Comparison of ENCODE assay signal across 8 cellular contexts in the genomic region with DNA sequence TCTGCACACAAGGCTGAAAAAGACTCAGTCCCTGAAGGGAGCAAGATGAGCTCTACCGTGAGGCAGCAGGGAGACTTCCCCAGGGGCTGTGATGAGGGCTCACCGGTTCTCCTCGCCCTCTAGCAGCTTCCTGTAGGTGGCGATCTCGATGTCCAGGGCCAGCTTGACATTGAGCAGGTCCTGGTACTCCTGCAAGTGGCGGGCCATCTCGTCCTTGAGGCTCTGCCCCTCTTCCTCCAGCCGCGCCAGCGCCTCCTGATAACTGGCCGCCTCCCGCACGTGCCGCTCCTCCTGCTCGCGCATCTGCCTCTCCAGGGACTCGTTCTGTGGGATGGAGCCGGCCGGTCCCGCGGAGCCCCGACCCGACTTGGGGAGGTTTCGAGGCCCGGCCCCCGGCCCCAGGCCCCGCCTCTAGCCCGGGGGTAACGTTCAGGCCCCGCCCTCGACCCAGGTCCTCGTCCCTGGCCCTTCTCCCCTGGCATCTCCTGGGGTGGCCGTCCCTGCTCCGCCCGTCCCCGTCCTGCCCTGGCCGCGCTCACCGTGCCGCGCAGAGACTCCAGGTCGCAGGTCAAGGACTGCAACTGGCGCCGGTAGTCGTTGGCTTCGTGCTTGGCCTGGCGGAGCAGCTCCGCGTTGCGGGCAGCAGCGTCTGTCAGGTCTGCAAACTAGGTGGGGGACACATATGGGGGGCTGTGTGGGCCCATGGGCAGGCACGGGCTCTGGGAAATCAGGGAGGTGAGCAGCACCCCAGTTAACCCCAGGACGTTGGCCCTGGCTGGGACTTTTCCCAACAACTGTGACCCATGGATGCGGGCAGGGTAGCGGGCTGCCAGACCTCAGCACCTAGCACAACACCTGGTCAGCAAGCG. TPM values are rescaled to one million over a fixed set of nuclear protein-coding genes. Genes with fewer than 3 reads are reported as not detected.
DNase-seq lines count a peak whose midpoint lies in the region; ATAC-seq, FAIRE-seq and TF ChIP-seq lines count a peak whose summit lies in the region.

No MANE protein-coding gene starts in this region.

- no peak overlapping the region for H3K27ac Mint-ChIP-seq in activated naive CD8-positive, alpha-beta T cell

- H3K27me3 Mint-ChIP-seq in activated naive CD8-positive, alpha-beta T cell, result peaks cover 10% of the 10 kb centered on the region

- peak overlapping the region; percentile 36 to 91; a peak in 4 of 6 replicates for H3K27ac ChIP-seq in A549
- H3K27ac ChIP-seq in right atrium auricular region, result peak overlapping the region in 1 of 2 donors; percentile 43

- 57% methylated on average over 43 of the region's 56 CpGs for WGBS in A549 (ENCODE audit: missing lambda C conversion rate)

- peak; percentile 99 for FAIRE-seq in A549 (lab: Jason Lieb, UNC)

- no peaks in the 10 kb centered on the region for H3K36me3 Mint-ChIP-seq in activated naive CD8-positive, alpha-beta T cell

- POLR2A ChIA-PET in A549 (lab: Yijun Ruan, JAX), result interaction anchor here (0.5 to 3.0 kb wide), 4 partner anchors 12 to 841 kb away, joined by 3 to 18 read pairs (median 4); a partner anchor contains a TSS

- H3K9me3 ChIP-seq in A549, result no peaks in the 10 kb centered on the region
- no peaks in the 10 kb centered on the region for H3K9me3 ChIP-seq in right atrium auricular region

- H3K4me2 ChIP-seq in A549, result peak overlapping the region; percentile 65

- H3K4me3 ChIP-seq in A549 (no peak overlapping the region), right atrium auricular region (peak overlapping the region; percentile 23 to 39), retinal pigment epithelial cell (ENCODE audit: low read length) (peak overlapping the region; percentile 22)

- peak overlapping the region; percentile 20 for H3K4me3 Mint-ChIP-seq in activated naive CD8-positive, alpha-beta T cell

- TF ChIP-seq CTCF in A549 (IDR thresholded peaks at IDR 0.05) (peak; percentile 66), GM12873 (IDR thresholded peaks at IDR 0.05; ENCODE audit: insufficient read depth, low read depth, low read length, missing control alignments) (peak; percentile 57), right atrium auricular region (IDR thresholded peaks at IDR 0.05) (peak; percentile 35 to 66), retinal pigment epithelial cell (conservative IDR thresholded peaks at IDR 0.05; ENCODE audit: low read depth, low read length) (peak; percentile 85)

- TF ChIP-seq POLR2A in A549 (IDR thresholded peaks at IDR 0.05; ENCODE audit: low read length), result no peak

- DNase-seq in A549 (ENCODE audit: low read depth in 1 of 2, low spot score in 1 of 2), result peak; percentile 87 to 95
- peak; percentile 72 for DNase-seq in RPMI8226
- DNase-seq in right atrium auricular region (ENCODE audit: low spot score), result peak; percentile 63
- no peak for DNase-seq in retinal pigment epithelial cell (ENCODE audit: low read depth)
- DNase-seq in GM19240 (ENCODE audit: insufficient read length, low spot score), result no peak

- no peak for TF ChIP-seq EP300 in A549 (IDR thresholded peaks at IDR 0.05)

- H3K4me1 Mint-ChIP-seq in activated naive CD8-positive, alpha-beta T cell (ENCODE audit: low read depth), result peaks cover 6% of the 10 kb centered on the region

- CTCF ChIA-PET in A549 (lab: Yijun Ruan, JAX), result interaction anchor here (0.6 to 38.3 kb wide), 20 partner anchors 11 to 286 kb away, joined by 3 to 1853 read pairs (median 4); a partner anchor contains a TSS

- H3K4me1 ChIP-seq in A549 (peaks cover 46% of the 10 kb centered on the region), right atrium auricular region (peaks cover 0 to 18% of the 10 kb centered on the region in 2 donors)

- TF ChIP-seq RAD21 in A549 (conservative IDR thresholded peaks at IDR 0.05 in 1 of 2, IDR thresholded peaks at IDR 0.05 in 1 of 2), result peak; percentile 43 to 55

- no peaks in the 10 kb centered on the region for H3K36me3 ChIP-seq in right atrium auricular region

- H3K9me3 Mint-ChIP-seq in activated naive CD8-positive, alpha-beta T cell (ENCODE audit: low read depth), result no peaks in the 10 kb centered on the region

- H3K27me3 ChIP-seq in right atrium auricular region, result no peaks in the 10 kb centered on the region

- peak; percentile 64 to 92 for ATAC-seq in A549
- ATAC-seq in GM18498 (IDR thresholded peaks at IDR 0.05; ENCODE audit: unreplicated experiment), result no peak

TF ChIP-seq in A549, 52 proteins besides CTCF, POLR2A, EP300 and RAD21 (continues in another document):
- TF ChIP-seq, protein P1, sequence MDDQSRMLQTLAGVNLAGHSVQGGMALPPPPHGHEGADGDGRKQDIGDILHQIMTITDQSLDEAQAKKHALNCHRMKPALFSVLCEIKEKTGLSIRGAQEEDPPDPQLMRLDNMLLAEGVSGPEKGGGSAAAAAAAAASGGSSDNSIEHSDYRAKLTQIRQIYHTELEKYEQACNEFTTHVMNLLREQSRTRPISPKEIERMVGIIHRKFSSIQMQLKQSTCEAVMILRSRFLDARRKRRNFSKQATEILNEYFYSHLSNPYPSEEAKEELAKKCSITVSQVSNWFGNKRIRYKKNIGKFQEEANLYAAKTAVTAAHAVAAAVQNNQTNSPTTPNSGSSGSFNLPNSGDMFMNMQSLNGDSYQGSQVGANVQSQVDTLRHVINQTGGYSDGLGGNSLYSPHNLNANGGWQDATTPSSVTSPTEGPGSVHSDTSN (IDR thresholded peaks at IDR 0.05), result no peak
- TF ChIP-seq JUNB (IDR thresholded peaks at IDR 0.05), result no peak
- TF ChIP-seq HOXB13 (CRISPR knock-in tag; IDR thresholded peaks at IDR 0.05; ENCODE audit: low read depth), result no peak
- no peak for TF ChIP-seq ESRRA (IDR thresholded peaks at IDR 0.05; ENCODE audit: borderline replicate concordance, low read length)
- 0 out of 2 replicates have a peak, but pooled peaks have one; percentile 38 for TF ChIP-seq BHLHE40 (IDR thresholded peaks at IDR 0.05; ENCODE audit: low read depth, low read length)
- peak; percentile 46; the same call in 2 of the 3 replicates for TF ChIP-seq SMC3 (IDR thresholded peaks at IDR 0.05)
- no peak for TF ChIP-seq ZSCAN20 (CRISPR knock-in tag; IDR thresholded peaks at IDR 0.05)
- TF ChIP-seq ZNF302 (CRISPR knock-in tag; IDR thresholded peaks at IDR 0.05), result no peak
- TF ChIP-seq MAZ (IDR thresholded peaks at IDR 0.05; ENCODE audit: borderline replicate concordance, low read depth, low read length), result no peak
- TF ChIP-seq, protein P2, sequence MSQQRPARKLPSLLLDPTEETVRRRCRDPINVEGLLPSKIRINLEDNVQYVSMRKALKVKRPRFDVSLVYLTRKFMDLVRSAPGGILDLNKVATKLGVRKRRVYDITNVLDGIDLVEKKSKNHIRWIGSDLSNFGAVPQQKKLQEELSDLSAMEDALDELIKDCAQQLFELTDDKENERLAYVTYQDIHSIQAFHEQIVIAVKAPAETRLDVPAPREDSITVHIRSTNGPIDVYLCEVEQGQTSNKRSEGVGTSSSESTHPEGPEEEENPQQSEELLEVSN (IDR thresholded peaks at IDR 0.05; ENCODE audit: borderline replicate concordance, low read depth), result 0 out of 2 replicates have a peak, but pooled peaks have one; percentile 54
- TF ChIP-seq, protein P3, sequence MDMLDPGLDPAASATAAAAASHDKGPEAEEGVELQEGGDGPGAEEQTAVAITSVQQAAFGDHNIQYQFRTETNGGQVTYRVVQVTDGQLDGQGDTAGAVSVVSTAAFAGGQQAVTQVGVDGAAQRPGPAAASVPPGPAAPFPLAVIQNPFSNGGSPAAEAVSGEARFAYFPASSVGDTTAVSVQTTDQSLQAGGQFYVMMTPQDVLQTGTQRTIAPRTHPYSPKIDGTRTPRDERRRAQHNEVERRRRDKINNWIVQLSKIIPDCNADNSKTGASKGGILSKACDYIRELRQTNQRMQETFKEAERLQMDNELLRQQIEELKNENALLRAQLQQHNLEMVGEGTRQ (IDR thresholded peaks at IDR 0.05), result peak; percentile 38

RNA-seq across cellular contexts. Expression of a gene that starts 3.9 kb away (rescaled TPM):
- polyA plus RNA-seq in A549 (2011; rRNA removed) (1.8 and 2.1 TPM in 2 replicates), A549 (2017; fragmentation: RNase III; extraction: RNeasy Plus Mini Kit Qiagen cat#74134 plus additional on column Dnase treatment) (1.2 to 1.5 TPM (median 1.4 TPM) in 3 replicates)
- polyA plus RNA-seq in A549 (2012; cell fraction: cytosol; rRNA removed), result 2.6 and 2.8 TPM in 2 replicates
- polyA plus RNA-seq in A549 (2012; cell fraction: nucleus; rRNA removed), result 1.3 and 2.1 TPM in 2 replicates
- 0.83 and 1.6 TPM in 2 replicates for polyA minus RNA-seq in A549 (2011; rRNA and poly(A)+ RNA removed)
- 1 to 10 TPM; 4.6 to 5.3 TPM for total RNA-seq in right atrium auricular region

RNA-seq across cellular contexts. Expression of a gene that starts 12.1 kb away (rescaled TPM):
- 254 and 353 TPM in 2 replicates for polyA plus RNA-seq in A549 (2011; rRNA removed)
- polyA plus RNA-seq in A549 (2012; cell fraction: cytosol; rRNA removed), result 147 and 178 TPM in 2 replicates
- polyA plus RNA-seq in A549 (2012; cell fraction: nucleus; rRNA removed), result 314 and 320 TPM in 2 replicates
- polyA plus RNA-seq in A549 (2017; fragmentation: RNase III; extraction: RNeasy Plus Mini Kit Qiagen cat#74134 plus additional on column Dnase treatment), result 216 to 251 TPM (median 224 TPM) in 3 replicates
- 336 and 388 TPM in 2 replicates for polyA minus RNA-seq in A549 (2011; rRNA and poly(A)+ RNA removed)
- total RNA-seq in right atrium auricular region, result 10 to 100 TPM; 36.8 to 36.9 TPM

RNA-seq across cellular contexts. Expression of a gene that starts 36.2 kb away (rescaled TPM):
- 19.6 and 20.5 TPM in 2 replicates for polyA plus RNA-seq in A549 (2011; rRNA removed)
- 53.3 and 61.3 TPM in 2 replicates for polyA plus RNA-seq in A549 (2012; cell fraction: cytosol; rRNA removed)
- 229 and 244 TPM in 2 replicates for polyA plus RNA-seq in A549 (2012; cell fraction: nucleus; rRNA removed)
- 39.9 to 41.7 TPM (median 41.7 TPM) in 3 replicates for polyA plus RNA-seq in A549 (2017; fragmentation: RNase III; extraction: RNeasy Plus Mini Kit Qiagen cat#74134 plus additional on column Dnase treatment)
- 48.0 and 51.0 TPM in 2 replicates for polyA minus RNA-seq in A549 (2011; rRNA and poly(A)+ RNA removed)
- under 1 TPM; 0.12 to 0.44 TPM for total RNA-seq in right atrium auricular region

RNA-seq across cellular contexts. Expression of a gene that starts 56.7 kb away (rescaled TPM):
- polyA plus RNA-seq in A549 (2011; rRNA removed) (1.9 and 2.6 TPM in 2 replicates), A549 (2017; fragmentation: RNase III; extraction: RNeasy Plus Mini Kit Qiagen cat#74134 plus additional on column Dnase treatment) (7.4 to 9.3 TPM (median 8.5 TPM) in 3 replicates)
- polyA plus RNA-seq in A549 (2012; cell fraction: cytosol; rRNA removed), result 17.3 and 27.1 TPM in 2 replicates
- polyA plus RNA-seq in A549 (2012; cell fraction: nucleus; rRNA removed), result 11.6 and 18.6 TPM in 2 replicates
- 2.5 TPM in 2 replicates for polyA minus RNA-seq in A549 (2011; rRNA and poly(A)+ RNA removed)
- total RNA-seq in right atrium auricular region, result 1 to 10 TPM; 1.6 to 3.6 TPM

Comparison
In these comparisons a context has a peak if more than half of its experiments do, and no peak if none do; other contexts are left out.
1. DNase-seq: peak in A549 (2 of 2), RPMI8226 (single experiment) and right atrium auricular region (single experiment); none in retinal pigment epithelial cell (single experiment) and GM19240 (single experiment).
2. Peak in every context shown above with its lines, with median percentiles within 50 percentile points of each other: CTCF ChIP-seq.